1 cellular context compared by ENCODE assay signal in genomic region chr1:147840909-147841308, GRCh38.
TF ChIP-seq lines count a peak whose summit lies in the region.

No MANE protein-coding gene starts in this region.

TF ChIP-seq in K562, 482 proteins besides CTCF, POLR2A, EP300 and RAD21 (continued from another document):
- TF ChIP-seq E2F8 (IDR thresholded peaks at IDR 0.05; ENCODE audit: low read depth, partially characterized antibody) (no peak), GABPA (tag; conservative IDR thresholded peaks at IDR 0.05; ENCODE audit: low read depth) (no peak), CREB1 (IDR thresholded peaks at IDR 0.05) (no peak), CREB1 (CRISPR knock-in tag; IDR thresholded peaks at IDR 0.05) (no peak), ZNF146 (CRISPR knock-in tag; IDR thresholded peaks at IDR 0.05; ENCODE audit: unreplicated experiment) (no peak), ZNF253 (CRISPR knock-in tag; conservative IDR thresholded peaks at IDR 0.05) (no peak), SLC30A9 (CRISPR knock-in tag; IDR thresholded peaks at IDR 0.05) (no peak)
